ENCODE assay signal across 14 cellular contexts in genomic region chr3:60217156-60217911, GRCh38.
"Had no signal": no experiment of that assay in that cellular context is flagged by ENCODE, and none has a peak within 500 bp of the region (broad histone marks: within the 10 kb centered on the region; RNA-seq: fewer than 3 reads in every experiment).

No MANE protein-coding gene starts in this region.

- H3K36me3 Mint-ChIP-seq: activated naive CD4-positive, alpha-beta T cell treated with anti-CD3 and anti-CD28 coated beads, Interleukin-2, amount 50 U/mL, for 24 hours had no signal

- H3K79me2 ChIP-seq: parathyroid adenoma had no signal

- H2AFZ ChIP-seq: parathyroid adenoma had no signal

- H3K36me3 ChIP-seq: stomach had no signal

- H3K4me3 ChIP-seq: body of pancreas, stomach had no signal

- H3K9ac ChIP-seq: parathyroid adenoma had no signal

- H3K4me1 Mint-ChIP-seq: activated B cell treated with CpG ODN at 0.5 μM for 24 hours; activated CD4-positive, alpha-beta T cell treated with anti-CD3 and anti-CD28 coated beads, Interleukin-2, amount 10 ng/mL, durations not matched to agents 7 days and 5 days; activated T-helper 17 cell treated with anti-CD3 and anti-CD28 coated beads, Interleukin-2, amount 50 U/mL, for 72 hours; central memory CD8-positive, alpha-beta T cell; T-helper 17 cell had no signal

- H3K9me3 ChIP-seq: body of pancreas, stomach had no signal

- H3K4me3 Mint-ChIP-seq: activated B cell treated with CpG ODN at 0.5 μM for 24 hours; activated CD4-positive, alpha-beta T cell treated with anti-CD3 and anti-CD28 coated beads, Interleukin-2, amount 10 ng/mL, durations not matched to agents 7 days and 5 days; activated naive CD4-positive, alpha-beta T cell treated with anti-CD3 and anti-CD28 coated beads, Interleukin-2, amount 50 U/mL, for 24 hours; activated T-helper 17 cell treated with anti-CD3 and anti-CD28 coated beads, Interleukin-2, amount 50 U/mL, for 72 hours; central memory CD8-positive, alpha-beta T cell; T-helper 17 cell had no signal

- H3K27me3 ChIP-seq: body of pancreas, stomach had no signal

- H3K27me3 Mint-ChIP-seq: activated B cell treated with CpG ODN at 0.5 μM for 24 hours; activated CD4-positive, alpha-beta T cell treated with anti-CD3 and anti-CD28 coated beads, Interleukin-2, amount 10 ng/mL, durations not matched to agents 7 days and 5 days; activated naive CD4-positive, alpha-beta T cell treated with anti-CD3 and anti-CD28 coated beads, Interleukin-2, amount 50 U/mL, for 24 hours; activated T-helper 17 cell treated with anti-CD3 and anti-CD28 coated beads, Interleukin-2, amount 50 U/mL, for 72 hours; central memory CD8-positive, alpha-beta T cell; T-helper 17 cell had no signal

- DNase-seq: activated B cell treated with CpG ODN at 0.5 μM for 24 hours; activated CD4-positive, alpha-beta T cell treated with anti-CD3 and anti-CD28 coated beads, Interleukin-2, amount 10 ng/mL, durations not matched to agents 7 days and 5 days; activated CD8-positive, alpha-beta memory T cell treated with anti-CD3 and anti-CD28 coated beads for 24 hours; body of pancreas; effector memory CD4-positive, alpha-beta T cell; left ventricle myocardium superior; retina; stimulated activated CD4-positive, alpha-beta T cell treated with anti-CD3 and anti-CD28 coated beads, Interleukin-15, amount 100 ng/mL, for 24 hours; stomach; T-helper 17 cell had no signal

- H3K4me1 ChIP-seq: parathyroid adenoma, stomach had no signal

- ATAC-seq: activated T-helper 17 cell treated with anti-CD3 and anti-CD28 coated beads, Interleukin-2, amount 50 U/mL, for 72 hours; body of pancreas; left ventricle myocardium superior; T-helper 17 cell had no signal

- H3K27ac Mint-ChIP-seq: activated B cell treated with CpG ODN at 0.5 μM for 24 hours; activated CD4-positive, alpha-beta T cell treated with anti-CD3 and anti-CD28 coated beads, Interleukin-2, amount 10 ng/mL, durations not matched to agents 7 days and 5 days; activated naive CD4-positive, alpha-beta T cell treated with anti-CD3 and anti-CD28 coated beads, Interleukin-2, amount 50 U/mL, for 24 hours; activated T-helper 17 cell treated with anti-CD3 and anti-CD28 coated beads, Interleukin-2, amount 50 U/mL, for 72 hours; T-helper 17 cell had no signal

- H3K9me3 Mint-ChIP-seq: activated B cell treated with CpG ODN at 0.5 μM for 24 hours; activated T-helper 17 cell treated with anti-CD3 and anti-CD28 coated beads, Interleukin-2, amount 50 U/mL, for 72 hours; central memory CD8-positive, alpha-beta T cell had no signal

- H3K27ac ChIP-seq: body of pancreas, parathyroid adenoma, stomach had no signal
